23 cellular contexts compared by ENCODE assay signal in the genomic region with DNA sequence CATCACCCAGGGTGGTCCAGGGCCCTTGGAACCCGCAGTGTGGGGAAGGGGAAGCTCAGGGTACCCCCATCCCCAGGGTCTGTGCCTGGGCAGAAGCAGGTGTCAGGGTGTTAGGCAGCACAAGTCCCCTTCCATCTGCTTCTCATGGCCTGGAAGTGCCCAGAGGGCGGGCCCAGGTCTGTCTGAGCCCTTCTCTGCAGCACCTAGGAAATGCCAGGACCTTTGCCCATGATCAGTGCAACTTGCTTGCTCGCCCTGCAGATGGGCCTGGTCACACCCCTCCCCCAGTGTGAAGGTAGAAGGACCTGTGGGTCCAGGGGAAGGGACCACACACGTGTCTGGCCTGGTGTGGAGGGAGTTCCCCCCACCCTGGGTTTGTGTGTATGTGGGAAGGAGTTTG.
DNase-seq lines count a peak whose midpoint lies in the region; ATAC-seq and TF ChIP-seq lines count a peak whose summit lies in the region.
"Had no signal": no experiment of that assay in that cellular context is flagged by ENCODE, and none has a peak within 500 bp of the region (broad histone marks: within the 10 kb centered on the region; RNA-seq: fewer than 3 reads in every experiment).

No MANE protein-coding gene starts in this region.

- H3K36me3 ChIP-seq in osteoblast (ENCODE audit: insufficient read depth, low read length) (no peaks in the 10 kb centered on the region), upper lobe of right lung (no peaks in the 10 kb centered on the region)

- H3K4me3 ChIP-seq in osteoblast (ENCODE audit: insufficient read depth, low read length) (no peak overlapping the region), upper lobe of right lung (no peak overlapping the region)
- H3K4me3 ChIP-seq: A549; BLaER1 treated with 17β-estradiol and CSF1 and Interleukin-3, amounts not matched to agents 10 nM and 100 nM; GM12878 had no signal

- TF ChIP-seq POLR2A in erythroblast (IDR thresholded peaks at IDR 0.05; ENCODE audit: low read length) = no peak

- H3K4me1 ChIP-seq in osteoblast (ENCODE audit: insufficient read depth, low read length) = no peaks in the 10 kb centered on the region
- no peaks in the 10 kb centered on the region for H3K4me1 ChIP-seq in upper lobe of right lung

- no peaks in the 10 kb centered on the region for H4K20me1 ChIP-seq in osteoblast (ENCODE audit: insufficient read depth, low read length)

- no peak overlapping the region for H3K27ac ChIP-seq in osteoblast (ENCODE audit: low read depth, low read length)
- no peak overlapping the region for H3K27ac ChIP-seq in upper lobe of right lung
- H3K27ac ChIP-seq: 22Rv1; A549; BLaER1 treated with 17β-estradiol and CSF1 and Interleukin-3, amounts not matched to agents 10 nM and 100 nM; C4-2B had no signal

- ATAC-seq in upper lobe of right lung = peak; percentile 14
- no peak for ATAC-seq in GM18498 (IDR thresholded peaks at IDR 0.05; ENCODE audit: unreplicated experiment)
- ATAC-seq: A549, GM12878 had no signal

- H3K9me3 ChIP-seq in osteoblast (ENCODE audit: low read depth, low read length) (no peaks in the 10 kb centered on the region), upper lobe of right lung (no peaks in the 10 kb centered on the region)

- DNase-seq in NK-92 treated with Interleukin-12 subunit alpha and Interleukin-12 subunit beta, amount 100 ng/mL, for 24 hours (lab: John Stamatoyannopoulos, UW) = peak; percentile 9
- no peak for DNase-seq in NK-92 (lab: John Stamatoyannopoulos, UW; ENCODE audit: unreplicated experiment)
- peak; percentile 53 for DNase-seq in osteoblast (ENCODE audit: insufficient read length, low spot score, missing footprints)
- DNase-seq in upper lobe of right lung = no peak
- DNase-seq in erythroblast (lab: John Stamatoyannopoulos, UW) = no peak
- DNase-seq in iPS-NIHi7 (ENCODE audit: extremely low spot score) = no peak
- DNase-seq: AML-193; CD4-positive, alpha-beta memory T cell; CD4-positive, CD25-positive, alpha-beta regulatory T cell; COR-L47; DMS 273 treated with DMSO at 0.1 percent for 48 hours; DMS153; DMS53; DMS79; DND-41; EL; GDM1 had no signal

- H3K79me2 ChIP-seq in osteoblast (ENCODE audit: insufficient read depth, low read length) = no peaks in the 10 kb centered on the region

- no peak overlapping the region for H2AFZ ChIP-seq in osteoblast (ENCODE audit: low read length)

- H3K27me3 ChIP-seq in osteoblast (ENCODE audit: insufficient read depth, low read length) = no peaks in the 10 kb centered on the region
- no peaks in the 10 kb centered on the region for H3K27me3 ChIP-seq in upper lobe of right lung
- H3K27me3 ChIP-seq: BLaER1 treated with 17β-estradiol and CSF1 and Interleukin-3, amounts not matched to agents 10 nM and 100 nM had no signal

- no peak overlapping the region for H3K4me2 ChIP-seq in osteoblast (ENCODE audit: insufficient read depth, low read length)
- H3K4me2 ChIP-seq: A549; BLaER1 treated with 17β-estradiol and CSF1 and Interleukin-3, amounts not matched to agents 10 nM and 100 nM had no signal

- TF ChIP-seq CTCF in osteoblast (IDR thresholded peaks at IDR 0.05; ENCODE audit: extremely low read depth, low read depth, low read length) (no peak), upper lobe of right lung (IDR thresholded peaks at IDR 0.05) (no peak)

- intact Hi-C loops in upper lobe of right lung (cut with DNase I) = no loop called here

Comparison
In these comparisons a context has a peak if more than half of its experiments do, and no peak if none do; other contexts are left out.
1. DNase-seq: peak in NK-92 treated with Interleukin-12 subunit alpha and Interleukin-12 subunit beta, amount 100 ng/mL, for 24 hours (single experiment) and osteoblast (single experiment); none in NK-92 (single experiment), upper lobe of right lung (single experiment), erythroblast (0 of 2) and iPS-NIHi7 (single experiment).